Comparison of ENCODE assay signal across 28 cellular contexts in the genomic region with DNA sequence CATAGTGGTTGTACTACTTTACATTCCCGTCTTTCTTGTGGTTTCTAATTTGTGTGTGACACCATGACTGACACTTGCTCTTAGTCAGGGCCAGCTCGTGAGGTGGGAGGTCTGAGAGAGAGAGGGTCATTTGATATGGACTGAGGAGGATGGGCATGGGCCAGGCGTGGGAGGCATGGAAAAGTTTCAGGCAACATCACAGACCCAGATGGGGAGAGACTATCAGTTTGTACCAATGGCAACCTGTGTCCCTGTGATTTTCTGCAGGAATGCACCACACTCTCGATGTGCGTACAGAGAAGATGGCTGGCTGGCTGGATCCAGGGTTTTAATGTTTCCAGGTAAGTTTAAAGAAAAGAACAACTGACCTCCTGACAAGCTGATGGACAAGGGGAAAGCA.
"Had no signal": no experiment of that assay in that cellular context is flagged by ENCODE, and none has a peak within 500 bp of the region (broad histone marks: within the 10 kb centered on the region; RNA-seq: fewer than 3 reads in every experiment).

No MANE protein-coding gene starts in this region.

- H3K27me3 ChIP-seq: ovary, right lobe of liver, sigmoid colon, suprapubic skin, testis, tibial artery, transverse colon, upper lobe of right lung, uterus had no signal

- DNase-seq: naive B cell; naive thymus-derived CD8-positive, alpha-beta T cell; occipital lobe; ovary; posterior cingulate gyrus; psoas muscle; right cardiac atrium; right lobe of liver; sigmoid colon; small intestine; stimulated activated CD4-positive, alpha-beta T cell treated with anti-CD3 and anti-CD28 coated beads, Interleukin-15, amount 100 ng/mL, for 24 hours; stimulated activated CD4-positive, alpha-beta T cell treated with anti-CD3 and anti-CD28 coated beads, Interleukin-2, amount 100 ng/mL, for 24 hours; stimulated activated CD4-positive, alpha-beta T cell treated with anti-CD3 and anti-CD28 coated beads, Interleukin-2, amount 100 ng/mL, for 48 hours; stimulated activated CD4-positive, alpha-beta T cell treated with anti-CD3 and anti-CD28 coated beads, Interleukin-4, amount 100 ng/mL, for 24 hours; stimulated activated naive B cell treated with anti-CD40 and anti-IgM and Interleukin-4, amounts not matched to agents 10 μg/mL and 1 μg/mL and 100 μg/mL, for 72 hours; stimulated activated naive CD8-positive, alpha-beta T cell treated with anti-CD3 and anti-CD28 coated beads, Interleukin-15, amount 100 ng/mL, for 72 hours; stimulated activated naive CD8-positive, alpha-beta T cell treated with anti-CD3 and anti-CD28 coated beads, Interleukin-15, Interleukin-2, amounts not matched to agents 100 U/mL and 50 U/mL, for 24 hours; testis; tibial artery; transverse colon; upper lobe of right lung; uterus had no signal

- H3K4me1 Mint-ChIP-seq: naive B cell; naive thymus-derived CD8-positive, alpha-beta T cell; stimulated activated effector memory CD8-positive, alpha-beta T cell treated with anti-CD3 and anti-CD28 coated beads, Interleukin-12 subunit alpha, Interleukin-12 subunit beta, amount 100 ng/mL, for 72 hours; stimulated activated naive B cell treated with anti-CD40 and anti-IgM and Interleukin-4, amounts not matched to agents 10 μg/mL and 1 μg/mL and 100 μg/mL, for 72 hours; stimulated activated naive CD8-positive, alpha-beta T cell treated with anti-CD3 and anti-CD28 coated beads, Interleukin-15, amount 100 ng/mL, for 72 hours had no signal

- H3K9me3 ChIP-seq: ovary, psoas muscle, right lobe of liver, sigmoid colon, suprapubic skin, testis, tibial artery, transverse colon, upper lobe of right lung, uterus had no signal

- H3K9me3 Mint-ChIP-seq: natural killer cell treated with Interleukin-12 subunit alpha and Interleukin-12 subunit beta and Interleukin-15 and Interleukin-18, amount 100 ng/mL, for 72 hours; stimulated activated naive CD8-positive, alpha-beta T cell treated with anti-CD3 and anti-CD28 coated beads, Interleukin-15, amount 100 ng/mL, for 72 hours; type B pancreatic cell had no signal

- H3K4me1 ChIP-seq: parathyroid adenoma, psoas muscle, right lobe of liver, sigmoid colon, suprapubic skin, testis, tibial artery, transverse colon, upper lobe of right lung, uterus had no signal

- H3K4me3 Mint-ChIP-seq: naive B cell; naive thymus-derived CD8-positive, alpha-beta T cell; natural killer cell treated with Interleukin-12 subunit alpha and Interleukin-12 subunit beta and Interleukin-15 and Interleukin-18, amount 100 ng/mL, for 72 hours; stimulated activated effector memory CD8-positive, alpha-beta T cell treated with anti-CD3 and anti-CD28 coated beads, Interleukin-12 subunit alpha, Interleukin-12 subunit beta, amount 100 ng/mL, for 72 hours; stimulated activated naive B cell treated with anti-CD40 and anti-IgM and Interleukin-4, amounts not matched to agents 10 μg/mL and 1 μg/mL and 100 μg/mL, for 72 hours; stimulated activated naive CD8-positive, alpha-beta T cell treated with anti-CD3 and anti-CD28 coated beads, Interleukin-15, amount 100 ng/mL, for 72 hours; type B pancreatic cell had no signal

- H3K27ac Mint-ChIP-seq: naive B cell; naive thymus-derived CD8-positive, alpha-beta T cell; natural killer cell treated with Interleukin-12 subunit alpha and Interleukin-12 subunit beta and Interleukin-15 and Interleukin-18, amount 100 ng/mL, for 72 hours; progenitor cell of endocrine pancreas; stimulated activated effector memory CD8-positive, alpha-beta T cell treated with anti-CD3 and anti-CD28 coated beads, Interleukin-12 subunit alpha, Interleukin-12 subunit beta, amount 100 ng/mL, for 72 hours; stimulated activated naive B cell treated with anti-CD40 and anti-IgM and Interleukin-4, amounts not matched to agents 10 μg/mL and 1 μg/mL and 100 μg/mL, for 72 hours; stimulated activated naive CD8-positive, alpha-beta T cell treated with anti-CD3 and anti-CD28 coated beads, Interleukin-15, amount 100 ng/mL, for 72 hours; type B pancreatic cell had no signal

- H3K27ac ChIP-seq: ovary, parathyroid adenoma, psoas muscle, right lobe of liver, sigmoid colon, suprapubic skin, testis, tibial artery, transverse colon, upper lobe of right lung, uterus had no signal

- H3K9ac ChIP-seq: parathyroid adenoma had no signal

- H3K27me3 Mint-ChIP-seq: naive B cell; natural killer cell treated with Interleukin-12 subunit alpha and Interleukin-12 subunit beta and Interleukin-15 and Interleukin-18, amount 100 ng/mL, for 72 hours; stimulated activated naive B cell treated with anti-CD40 and anti-IgM and Interleukin-4, amounts not matched to agents 10 μg/mL and 1 μg/mL and 100 μg/mL, for 72 hours; stimulated activated naive CD8-positive, alpha-beta T cell treated with anti-CD3 and anti-CD28 coated beads, Interleukin-15, amount 100 ng/mL, for 72 hours had no signal

- H3K36me3 Mint-ChIP-seq: naive B cell; naive thymus-derived CD8-positive, alpha-beta T cell; natural killer cell treated with Interleukin-12 subunit alpha and Interleukin-12 subunit beta and Interleukin-15 and Interleukin-18, amount 100 ng/mL, for 72 hours; stimulated activated effector memory CD8-positive, alpha-beta T cell treated with anti-CD3 and anti-CD28 coated beads, Interleukin-12 subunit alpha, Interleukin-12 subunit beta, amount 100 ng/mL, for 72 hours; stimulated activated naive B cell treated with anti-CD40 and anti-IgM and Interleukin-4, amounts not matched to agents 10 μg/mL and 1 μg/mL and 100 μg/mL, for 72 hours; type B pancreatic cell had no signal

- H3K79me2 ChIP-seq: parathyroid adenoma had no signal

- H3K4me3 ChIP-seq: ovary, psoas muscle, right lobe of liver, sigmoid colon, suprapubic skin, testis, tibial artery, transverse colon, upper lobe of right lung, uterus had no signal

- H2AFZ ChIP-seq: parathyroid adenoma had no signal

- H3K36me3 ChIP-seq: ovary, right lobe of liver, sigmoid colon, suprapubic skin, tibial artery, transverse colon, upper lobe of right lung, uterus had no signal
